In the genomic region with DNA sequence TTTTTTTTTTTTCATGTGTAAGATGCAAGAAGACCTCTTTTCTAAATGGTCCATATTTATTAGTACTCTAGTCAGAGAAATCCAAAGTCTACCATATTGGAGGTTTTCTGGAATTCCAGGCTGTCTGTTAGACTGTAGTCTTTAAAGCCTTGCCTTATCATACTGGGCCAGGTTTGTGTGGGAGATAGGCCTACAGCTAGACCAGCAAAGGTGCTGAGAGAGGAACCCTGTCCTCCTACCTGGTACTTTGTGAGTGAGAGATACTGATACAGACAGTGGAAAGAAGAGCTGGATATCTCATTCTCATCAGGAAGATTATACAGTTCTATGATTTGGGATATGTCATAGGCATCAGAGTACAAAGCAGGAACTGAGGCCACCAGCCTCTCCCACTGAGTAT, we compare ENCODE assay signal across 20 cellular contexts.
"Had no signal": no experiment of that assay in that cellular context is flagged by ENCODE, and none has a peak within 500 bp of the region (broad histone marks: within the 10 kb centered on the region; RNA-seq: fewer than 3 reads in every experiment).

No MANE protein-coding gene starts in this region.

- H3K36me3 ChIP-seq: prostate gland had no signal

- H3K27me3 ChIP-seq: brain microvascular endothelial cell, gastrocnemius medialis, right atrium auricular region, stomach had no signal

- H3K4me3 Mint-ChIP-seq: activated CD4-positive, alpha-beta memory T cell treated with anti-CD3 and anti-CD28 coated beads, Interleukin-2, amount 10 ng/mL, durations not matched to agents 7 days and 5 days; activated CD8-positive, alpha-beta memory T cell treated with anti-CD3 and anti-CD28 coated beads, Interleukin-2, amount 10 ng/mL, durations not matched to agents 7 days and 5 days; activated naive CD8-positive, alpha-beta T cell treated with anti-CD3 and anti-CD28 coated beads, Interleukin-2, amount 50 U/mL, for 24 hours; nephron; type B pancreatic cell had no signal

- H3K27me3 Mint-ChIP-seq: activated CD4-positive, alpha-beta memory T cell treated with anti-CD3 and anti-CD28 coated beads, Interleukin-2, amount 10 ng/mL, durations not matched to agents 7 days and 5 days; activated CD8-positive, alpha-beta memory T cell treated with anti-CD3 and anti-CD28 coated beads, Interleukin-2, amount 10 ng/mL, durations not matched to agents 7 days and 5 days; activated naive CD8-positive, alpha-beta T cell treated with anti-CD3 and anti-CD28 coated beads, Interleukin-2, amount 50 U/mL, for 24 hours; type B pancreatic cell had no signal

- H3K9me3 Mint-ChIP-seq: activated CD4-positive, alpha-beta memory T cell treated with anti-CD3 and anti-CD28 coated beads, Interleukin-2, amount 10 ng/mL, durations not matched to agents 7 days and 5 days; activated naive CD8-positive, alpha-beta T cell treated with anti-CD3 and anti-CD28 coated beads, Interleukin-2, amount 50 U/mL, for 24 hours; activated T-helper 2 cell treated with anti-CD3 and anti-CD28 coated beads, Interferon-gamma antibody, Interleukin-2, Interleukin-4, amounts not matched to agents 10 μg/mL and 5 μg/mL and 100 μg/mL, durations not matched to agents 14 hours and 24 hours and 36 hours; nephron; type B pancreatic cell had no signal

- H3K27ac Mint-ChIP-seq: activated CD4-positive, alpha-beta memory T cell treated with anti-CD3 and anti-CD28 coated beads, Interleukin-2, amount 10 ng/mL, durations not matched to agents 7 days and 5 days; activated CD8-positive, alpha-beta memory T cell treated with anti-CD3 and anti-CD28 coated beads, Interleukin-2, amount 10 ng/mL, durations not matched to agents 7 days and 5 days; activated naive CD8-positive, alpha-beta T cell treated with anti-CD3 and anti-CD28 coated beads, Interleukin-2, amount 50 U/mL, for 24 hours; activated T-helper 2 cell treated with anti-CD3 and anti-CD28 coated beads, Interferon-gamma antibody, Interleukin-2, Interleukin-4, amounts not matched to agents 10 μg/mL and 5 μg/mL and 100 μg/mL, durations not matched to agents 14 hours and 24 hours and 36 hours; nephron; type B pancreatic cell had no signal

- ATAC-seq: activated CD8-positive, alpha-beta memory T cell treated with anti-CD3 and anti-CD28 coated beads, Interleukin-2, amount 10 ng/mL, durations not matched to agents 7 days and 5 days; activated naive CD8-positive, alpha-beta T cell treated with anti-CD3 and anti-CD28 coated beads, Interleukin-2, amount 50 U/mL, for 24 hours; gastrocnemius medialis; lower lobe of right lung had no signal

- H3K4me1 ChIP-seq: prostate gland had no signal

- H3K4me3 ChIP-seq: coronary artery, gastrocnemius medialis, lower lobe of right lung, prostate gland, right atrium auricular region, stomach had no signal

- H3K27ac ChIP-seq: brain microvascular endothelial cell, coronary artery, lower lobe of right lung, prostate gland, right atrium auricular region, stomach had no signal

- H3K4me1 Mint-ChIP-seq: activated CD4-positive, alpha-beta memory T cell treated with anti-CD3 and anti-CD28 coated beads, Interleukin-2, amount 10 ng/mL, durations not matched to agents 7 days and 5 days had no signal

- H3K9me3 ChIP-seq: gastrocnemius medialis, lower lobe of right lung, prostate gland, right atrium auricular region, stomach had no signal

- DNase-seq: activated CD4-positive, alpha-beta memory T cell treated with anti-CD3 and anti-CD28 coated beads, Interleukin-2, amount 10 ng/mL, durations not matched to agents 7 days and 5 days; activated CD4-positive, alpha-beta T cell treated with anti-CD3 and anti-CD28 coated beads for 48 hours; activated CD4-positive, CD25-positive, alpha-beta regulatory T cell; activated CD8-positive, alpha-beta memory T cell treated with anti-CD3 and anti-CD28 coated beads, Interleukin-2, amount 10 ng/mL, durations not matched to agents 7 days and 5 days; activated naive CD4-positive, alpha-beta T cell treated with Interleukin-2 at 50 U/mL for 16 hours; activated naive CD8-positive, alpha-beta T cell treated with anti-CD3 and anti-CD28 coated beads, Interleukin-2, amount 50 U/mL, for 24 hours; anterior cingulate cortex; brain microvascular endothelial cell; central memory CD4-positive, alpha-beta T cell; gastrocnemius medialis; lower lobe of right lung; stimulated activated CD4-positive, alpha-beta T cell treated with anti-CD3 and anti-CD28 coated beads, Interleukin-12 subunit alpha, Interleukin-12 subunit beta, amount 100 ng/mL, for 4 hours; stimulated activated CD4-positive, alpha-beta T cell treated with anti-CD3 and anti-CD28 coated beads, Interleukin-2, amount 100 ng/mL, for 24 hours; stomach had no signal
